ENCODE assay signal across 1 cellular context in the genomic region with DNA sequence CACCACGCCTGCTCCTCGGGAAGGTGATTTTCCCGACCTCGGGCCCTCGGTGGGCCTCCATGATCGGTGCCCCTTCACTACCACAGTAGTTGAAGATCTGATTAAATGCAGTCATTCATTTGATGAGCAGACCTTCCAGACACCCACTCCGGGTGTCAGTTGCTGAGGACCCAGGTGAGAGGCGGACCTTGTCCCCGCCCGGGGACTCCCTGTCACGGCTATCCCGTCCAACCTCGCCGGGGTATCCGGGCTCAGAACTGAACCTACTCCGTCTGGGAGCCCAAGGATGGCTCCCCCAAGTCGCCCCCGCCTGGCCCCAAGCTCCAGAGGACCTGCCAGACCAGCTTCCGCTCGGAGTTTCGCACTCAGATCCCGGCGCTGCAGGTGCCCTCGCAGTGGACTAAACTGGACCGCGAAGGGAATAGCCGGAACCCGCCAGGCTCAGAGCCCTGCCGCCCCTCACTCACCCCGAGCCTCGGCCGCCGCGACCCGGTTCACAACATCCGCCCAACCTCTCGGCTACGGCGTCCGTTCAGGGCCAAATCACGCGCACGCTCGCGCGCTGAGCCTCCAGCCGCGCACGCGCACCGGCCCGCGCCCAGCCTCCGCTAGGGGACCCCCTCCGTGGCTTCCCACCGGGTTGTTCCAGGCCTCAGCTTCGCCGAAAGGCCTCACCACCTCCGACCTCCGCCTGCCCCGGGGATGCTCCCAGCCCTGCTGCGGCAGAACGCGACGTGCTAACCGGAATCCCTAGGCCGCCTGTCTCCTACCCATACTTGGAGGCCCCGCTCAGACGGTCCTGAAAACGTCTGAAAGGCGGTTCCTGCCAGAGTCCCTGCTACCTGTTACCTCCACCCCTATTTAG.
TF ChIP-seq lines count a peak whose summit lies in the region.

No MANE protein-coding gene starts in this region.

TF ChIP-seq in K562, 482 proteins besides CTCF, POLR2A, EP300 and RAD21 (continued from another document and continues in another):
- TF ChIP-seq ZBED1 (IDR thresholded peaks at IDR 0.05) (peak; percentile 91; the same call in 1 of the 2 replicates), POLR2H (tag; IDR thresholded peaks at IDR 0.05; ENCODE audit: low read depth) (no peak; the same call in 1 of the 2 replicates), RBM14 (IDR thresholded peaks at IDR 0.05; ENCODE audit: borderline replicate concordance, insufficient read depth, low read depth, low read length) (peak; percentile 63; the same call in 1 of the 2 replicates), ZNF124 (CRISPR knock-in tag; IDR thresholded peaks at IDR 0.05) (peak; percentile 73; the same call in 1 of the 2 replicates), SP1 (CRISPR knock-in tag; IDR thresholded peaks at IDR 0.05) (peak; percentile 95), SRSF9 (IDR thresholded peaks at IDR 0.05; ENCODE audit: borderline replicate concordance, low read depth, low read length) (no peak), PTTG1 (tag; IDR thresholded peaks at IDR 0.05; ENCODE audit: low read depth) (no peak), ERF (CRISPR knock-in tag; IDR thresholded peaks at IDR 0.05) (peak; percentile 89), RFX5 (IDR thresholded peaks at IDR 0.05; ENCODE audit: low read depth, low read length) (no peak; the same call in 1 of the 2 replicates), U2AF2 (optimal IDR thresholded peaks at IDR 0.05; ENCODE audit: low read depth, low read length) (no peak), CCNT2 (IDR thresholded peaks at IDR 0.05; ENCODE audit: borderline replicate concordance, extremely low read depth, insufficient read length, low read depth, low read length) (peak; percentile 99), CREBBP (IDR thresholded peaks at IDR 0.05; ENCODE audit: low read depth, low read length) (no peak), GTF2A2 (tag; IDR thresholded peaks at IDR 0.05) (no peak; the same call in 1 of the 2 replicates), ZC3H11A (IDR thresholded peaks at IDR 0.05; ENCODE audit: low read depth, low read length) (peak; percentile 88; the same call in 1 of the 2 replicates), SPI1 (IDR thresholded peaks at IDR 0.05; ENCODE audit: borderline replicate concordance, low read depth, low read length) (no peak; the same call in 1 of the 2 replicates), SMAD2 (IDR thresholded peaks at IDR 0.05; ENCODE audit: low read depth, low read length) (0 out of 2 replicates have a peak, but pooled peaks have one; percentile 42), GATAD2A (IDR thresholded peaks at IDR 0.05) (0 out of 2 replicates have a peak, but pooled peaks have one; percentile 74), YBX1 (IDR thresholded peaks at IDR 0.05) (no peak), ZNF561 (CRISPR knock-in tag; conservative IDR thresholded peaks at IDR 0.05) (0 out of 2 replicates have a peak, but pooled peaks have one; percentile 22), NFIX (CRISPR knock-in tag; IDR thresholded peaks at IDR 0.05; ENCODE audit: low read depth) (peak; percentile 1; the same call in 1 of the 2 replicates), PTBP1 (IDR thresholded peaks at IDR 0.05; ENCODE audit: low read depth, low read length) (peak; percentile 69), ETS2 (tag; IDR thresholded peaks at IDR 0.05; ENCODE audit: borderline replicate concordance, poor library complexity, severe bottlenecking) (no peak)
- TF ChIP-seq, protein P1, sequence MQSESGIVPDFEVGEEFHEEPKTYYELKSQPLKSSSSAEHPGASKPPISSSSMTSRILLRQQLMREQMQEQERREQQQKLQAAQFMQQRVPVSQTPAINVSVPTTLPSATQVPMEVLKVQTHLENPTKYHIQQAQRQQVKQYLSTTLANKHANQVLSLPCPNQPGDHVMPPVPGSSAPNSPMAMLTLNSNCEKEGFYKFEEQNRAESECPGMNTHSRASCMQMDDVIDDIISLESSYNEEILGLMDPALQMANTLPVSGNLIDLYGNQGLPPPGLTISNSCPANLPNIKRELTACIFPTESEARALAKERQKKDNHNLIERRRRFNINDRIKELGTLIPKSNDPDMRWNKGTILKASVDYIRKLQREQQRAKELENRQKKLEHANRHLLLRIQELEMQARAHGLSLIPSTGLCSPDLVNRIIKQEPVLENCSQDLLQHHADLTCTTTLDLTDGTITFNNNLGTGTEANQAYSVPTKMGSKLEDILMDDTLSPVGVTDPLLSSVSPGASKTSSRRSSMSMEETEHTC (IDR thresholded peaks at IDR 0.05) = peak; percentile 93; the same call in 1 of the 2 replicates
- TF ChIP-seq, protein P2, sequence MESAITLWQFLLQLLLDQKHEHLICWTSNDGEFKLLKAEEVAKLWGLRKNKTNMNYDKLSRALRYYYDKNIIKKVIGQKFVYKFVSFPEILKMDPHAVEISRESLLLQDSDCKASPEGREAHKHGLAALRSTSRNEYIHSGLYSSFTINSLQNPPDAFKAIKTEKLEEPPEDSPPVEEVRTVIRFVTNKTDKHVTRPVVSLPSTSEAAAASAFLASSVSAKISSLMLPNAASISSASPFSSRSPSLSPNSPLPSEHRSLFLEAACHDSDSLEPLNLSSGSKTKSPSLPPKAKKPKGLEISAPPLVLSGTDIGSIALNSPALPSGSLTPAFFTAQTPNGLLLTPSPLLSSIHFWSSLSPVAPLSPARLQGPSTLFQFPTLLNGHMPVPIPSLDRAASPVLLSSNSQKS (CRISPR knock-in tag; IDR thresholded peaks at IDR 0.05) = no peak
- TF ChIP-seq, protein P3, sequence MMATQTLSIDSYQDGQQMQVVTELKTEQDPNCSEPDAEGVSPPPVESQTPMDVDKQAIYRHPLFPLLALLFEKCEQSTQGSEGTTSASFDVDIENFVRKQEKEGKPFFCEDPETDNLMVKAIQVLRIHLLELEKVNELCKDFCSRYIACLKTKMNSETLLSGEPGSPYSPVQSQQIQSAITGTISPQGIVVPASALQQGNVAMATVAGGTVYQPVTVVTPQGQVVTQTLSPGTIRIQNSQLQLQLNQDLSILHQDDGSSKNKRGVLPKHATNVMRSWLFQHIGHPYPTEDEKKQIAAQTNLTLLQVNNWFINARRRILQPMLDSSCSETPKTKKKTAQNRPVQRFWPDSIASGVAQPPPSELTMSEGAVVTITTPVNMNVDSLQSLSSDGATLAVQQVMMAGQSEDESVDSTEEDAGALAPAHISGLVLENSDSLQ (IDR thresholded peaks at IDR 0.05) = 0 out of 2 replicates have a peak, but pooled peaks have one; percentile 5
- TF ChIP-seq, protein P4, sequence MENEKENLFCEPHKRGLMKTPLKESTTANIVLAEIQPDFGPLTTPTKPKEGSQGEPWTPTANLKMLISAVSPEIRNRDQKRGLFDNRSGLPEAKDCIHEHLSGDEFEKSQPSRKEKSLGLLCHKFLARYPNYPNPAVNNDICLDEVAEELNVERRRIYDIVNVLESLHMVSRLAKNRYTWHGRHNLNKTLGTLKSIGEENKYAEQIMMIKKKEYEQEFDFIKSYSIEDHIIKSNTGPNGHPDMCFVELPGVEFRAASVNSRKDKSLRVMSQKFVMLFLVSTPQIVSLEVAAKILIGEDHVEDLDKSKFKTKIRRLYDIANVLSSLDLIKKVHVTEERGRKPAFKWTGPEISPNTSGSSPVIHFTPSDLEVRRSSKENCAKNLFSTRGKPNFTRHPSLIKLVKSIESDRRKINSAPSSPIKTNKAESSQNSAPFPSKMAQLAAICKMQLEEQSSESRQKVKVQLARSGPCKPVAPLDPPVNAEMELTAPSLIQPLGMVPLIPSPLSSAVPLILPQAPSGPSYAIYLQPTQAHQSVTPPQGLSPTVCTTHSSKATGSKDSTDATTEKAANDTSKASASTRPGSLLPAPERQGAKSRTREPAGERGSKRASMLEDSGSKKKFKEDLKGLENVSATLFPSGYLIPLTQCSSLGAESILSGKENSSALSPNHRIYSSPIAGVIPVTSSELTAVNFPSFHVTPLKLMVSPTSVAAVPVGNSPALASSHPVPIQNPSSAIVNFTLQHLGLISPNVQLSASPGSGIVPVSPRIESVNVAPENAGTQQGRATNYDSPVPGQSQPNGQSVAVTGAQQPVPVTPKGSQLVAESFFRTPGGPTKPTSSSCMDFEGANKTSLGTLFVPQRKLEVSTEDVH (IDR thresholded peaks at IDR 0.05; ENCODE audit: low read depth, partially characterized antibody) = peak; percentile 43
- TF ChIP-seq, protein P5, sequence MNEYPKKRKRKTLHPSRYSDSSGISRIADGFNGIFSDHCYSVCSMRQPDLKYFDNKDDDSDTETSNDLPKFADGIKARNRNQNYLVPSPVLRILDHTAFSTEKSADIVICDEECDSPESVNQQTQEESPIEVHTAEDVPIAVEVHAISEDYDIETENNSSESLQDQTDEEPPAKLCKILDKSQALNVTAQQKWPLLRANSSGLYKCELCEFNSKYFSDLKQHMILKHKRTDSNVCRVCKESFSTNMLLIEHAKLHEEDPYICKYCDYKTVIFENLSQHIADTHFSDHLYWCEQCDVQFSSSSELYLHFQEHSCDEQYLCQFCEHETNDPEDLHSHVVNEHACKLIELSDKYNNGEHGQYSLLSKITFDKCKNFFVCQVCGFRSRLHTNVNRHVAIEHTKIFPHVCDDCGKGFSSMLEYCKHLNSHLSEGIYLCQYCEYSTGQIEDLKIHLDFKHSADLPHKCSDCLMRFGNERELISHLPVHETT (CRISPR knock-in tag; conservative IDR thresholded peaks at IDR 0.05 in 1 of 2, IDR thresholded peaks at IDR 0.05 in 1 of 2) = peak in 1 of 2 experiments; percentile 91; a peak in 2 of 4 replicates
- TF ChIP-seq, protein P6, sequence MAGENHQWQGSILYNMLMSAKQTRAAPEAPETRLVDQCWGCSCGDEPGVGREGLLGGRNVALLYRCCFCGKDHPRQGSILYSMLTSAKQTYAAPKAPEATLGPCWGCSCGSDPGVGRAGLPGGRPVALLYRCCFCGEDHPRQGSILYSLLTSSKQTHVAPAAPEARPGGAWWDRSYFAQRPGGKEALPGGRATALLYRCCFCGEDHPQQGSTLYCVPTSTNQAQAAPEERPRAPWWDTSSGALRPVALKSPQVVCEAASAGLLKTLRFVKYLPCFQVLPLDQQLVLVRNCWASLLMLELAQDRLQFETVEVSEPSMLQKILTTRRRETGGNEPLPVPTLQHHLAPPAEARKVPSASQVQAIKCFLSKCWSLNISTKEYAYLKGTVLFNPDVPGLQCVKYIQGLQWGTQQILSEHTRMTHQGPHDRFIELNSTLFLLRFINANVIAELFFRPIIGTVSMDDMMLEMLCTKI (IDR thresholded peaks at IDR 0.05; ENCODE audit: partially characterized antibody) = no peak
- TF ChIP-seq, protein P7, sequence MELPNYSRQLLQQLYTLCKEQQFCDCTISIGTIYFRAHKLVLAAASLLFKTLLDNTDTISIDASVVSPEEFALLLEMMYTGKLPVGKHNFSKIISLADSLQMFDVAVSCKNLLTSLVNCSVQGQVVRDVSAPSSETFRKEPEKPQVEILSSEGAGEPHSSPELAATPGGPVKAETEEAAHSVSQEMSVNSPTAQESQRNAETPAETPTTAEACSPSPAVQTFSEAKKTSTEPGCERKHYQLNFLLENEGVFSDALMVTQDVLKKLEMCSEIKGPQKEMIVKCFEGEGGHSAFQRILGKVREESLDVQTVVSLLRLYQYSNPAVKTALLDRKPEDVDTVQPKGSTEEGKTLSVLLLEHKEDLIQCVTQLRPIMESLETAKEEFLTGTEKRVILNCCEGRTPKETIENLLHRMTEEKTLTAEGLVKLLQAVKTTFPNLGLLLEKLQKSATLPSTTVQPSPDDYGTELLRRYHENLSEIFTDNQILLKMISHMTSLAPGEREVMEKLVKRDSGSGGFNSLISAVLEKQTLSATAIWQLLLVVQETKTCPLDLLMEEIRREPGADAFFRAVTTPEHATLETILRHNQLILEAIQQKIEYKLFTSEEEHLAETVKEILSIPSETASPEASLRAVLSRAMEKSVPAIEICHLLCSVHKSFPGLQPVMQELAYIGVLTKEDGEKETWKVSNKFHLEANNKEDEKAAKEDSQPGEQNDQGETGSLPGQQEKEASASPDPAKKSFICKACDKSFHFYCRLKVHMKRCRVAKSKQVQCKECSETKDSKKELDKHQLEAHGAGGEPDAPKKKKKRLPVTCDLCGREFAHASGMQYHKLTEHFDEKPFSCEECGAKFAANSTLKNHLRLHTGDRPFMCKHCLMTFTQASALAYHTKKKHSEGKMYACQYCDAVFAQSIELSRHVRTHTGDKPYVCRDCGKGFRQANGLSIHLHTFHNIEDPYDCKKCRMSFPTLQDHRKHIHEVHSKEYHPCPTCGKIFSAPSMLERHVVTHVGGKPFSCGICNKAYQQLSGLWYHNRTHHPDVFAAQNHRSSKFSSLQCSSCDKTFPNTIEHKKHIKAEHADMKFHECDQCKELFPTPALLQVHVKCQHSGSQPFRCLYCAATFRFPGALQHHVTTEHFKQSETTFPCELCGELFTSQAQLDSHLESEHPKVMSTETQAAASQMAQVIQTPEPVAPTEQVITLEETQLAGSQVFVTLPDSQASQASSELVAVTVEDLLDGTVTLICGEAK (IDR thresholded peaks at IDR 0.05) = peak; percentile 78
- TF ChIP-seq, protein P7 (CRISPR knock-in tag; IDR thresholded peaks at IDR 0.05) = no peak
- TF ChIP-seq, protein P8, sequence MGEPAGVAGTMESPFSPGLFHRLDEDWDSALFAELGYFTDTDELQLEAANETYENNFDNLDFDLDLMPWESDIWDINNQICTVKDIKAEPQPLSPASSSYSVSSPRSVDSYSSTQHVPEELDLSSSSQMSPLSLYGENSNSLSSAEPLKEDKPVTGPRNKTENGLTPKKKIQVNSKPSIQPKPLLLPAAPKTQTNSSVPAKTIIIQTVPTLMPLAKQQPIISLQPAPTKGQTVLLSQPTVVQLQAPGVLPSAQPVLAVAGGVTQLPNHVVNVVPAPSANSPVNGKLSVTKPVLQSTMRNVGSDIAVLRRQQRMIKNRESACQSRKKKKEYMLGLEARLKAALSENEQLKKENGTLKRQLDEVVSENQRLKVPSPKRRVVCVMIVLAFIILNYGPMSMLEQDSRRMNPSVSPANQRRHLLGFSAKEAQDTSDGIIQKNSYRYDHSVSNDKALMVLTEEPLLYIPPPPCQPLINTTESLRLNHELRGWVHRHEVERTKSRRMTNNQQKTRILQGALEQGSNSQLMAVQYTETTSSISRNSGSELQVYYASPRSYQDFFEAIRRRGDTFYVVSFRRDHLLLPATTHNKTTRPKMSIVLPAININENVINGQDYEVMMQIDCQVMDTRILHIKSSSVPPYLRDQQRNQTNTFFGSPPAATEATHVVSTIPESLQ (CRISPR knock-in tag; IDR thresholded peaks at IDR 0.05) = peak; percentile 97
